ENCODE assay signal across 14 cellular contexts in genomic region chr9:89442016-89442415, GRCh38. TPM values are rescaled to one million over a fixed set of nuclear protein-coding genes. Genes with fewer than 3 reads are reported as not detected.
DNase-seq lines count a peak whose midpoint lies in the region; ATAC-seq and TF ChIP-seq lines count a peak whose summit lies in the region.
"Had no signal": no experiment of that assay in that cellular context is flagged by ENCODE, and none has a peak within 500 bp of the region (broad histone marks: within the 10 kb centered on the region; RNA-seq: fewer than 3 reads in every experiment).

No MANE protein-coding gene starts in this region.

- no peak overlapping the region for H3K4me2 ChIP-seq in IMR-90 (ENCODE audit: low read depth, low read length)

- no peak overlapping the region for H3K56ac ChIP-seq in IMR-90 (ENCODE audit: extremely low read depth, insufficient read depth, low read length)

- H3K9me3 Mint-ChIP-seq in CD4-positive, alpha-beta memory T cell: no peaks in the 10 kb centered on the region
- H3K9me3 Mint-ChIP-seq in activated naive CD8-positive, alpha-beta T cell treated with anti-CD3 and anti-CD28 coated beads, Interleukin-2, amount 50 U/mL, for 24 hours: no peaks in the 10 kb centered on the region

- CTCF ChIA-PET in CD4-positive, alpha-beta memory T cell (lab: Charles Lee; ENCODE audit: partially characterized antibody): interaction anchor here (1.4 to 3.4 kb wide), 2 partner anchors 11 to 107 kb away, joined by 3 to 22 read pairs; no protein-coding TSS in a partner anchor
- CTCF ChIA-PET in IMR-90 (lab: Yijun Ruan, JAX): no interaction called here

- peaks cover 24% of the 10 kb centered on the region for H3K36me3 ChIP-seq in CD4-positive, alpha-beta memory T cell (ENCODE audit: insufficient read depth, low read length)
- H3K36me3 ChIP-seq in IMR-90 (ENCODE audit: control insufficient read depth, insufficient read depth, low read length) (no peaks in the 10 kb centered on the region), prostate gland (no peaks in the 10 kb centered on the region)
- H3K36me3 ChIP-seq: brain microvascular endothelial cell, WERI-Rb-1 had no signal

- no peak for TF ChIP-seq POLR2A in IMR-90 (IDR thresholded peaks at IDR 0.05; ENCODE audit: low read depth, low read length)
- no peak for TF ChIP-seq POLR2A in prostate gland (IDR thresholded peaks at IDR 0.05)

- H2BK15ac ChIP-seq in IMR-90 (ENCODE audit: low read depth, low read length): no peak overlapping the region

- H3K79me1 ChIP-seq in IMR-90 (ENCODE audit: low read depth in 1 of 2, low read length in 2 of 2): no peaks in the 10 kb centered on the region

- intact Hi-C loops in CD4-positive, alpha-beta memory T cell (cut with micrococcal nuclease): no loop called here
- intact Hi-C loops in IMR-90 (cut with micrococcal nuclease): no loop called here
- intact Hi-C loops in prostate gland (cut with DNase I): no loop called here

- no peak overlapping the region; a peak in 1 of 4 replicates for H4K8ac ChIP-seq in IMR-90 (ENCODE audit: low read depth in 2 of 2, low read length in 2 of 2)

- H3K9me3 ChIP-seq in CD4-positive, alpha-beta memory T cell (ENCODE audit: control insufficient read depth in 1 of 2, low read length in 2 of 2): no peaks in the 10 kb centered on the region
- H3K9me3 ChIP-seq in IMR-90 (ENCODE audit: control insufficient read depth, insufficient read depth, low read length): no peaks in the 10 kb centered on the region
- no peaks in the 10 kb centered on the region for H3K9me3 ChIP-seq in prostate gland

- H3K9ac ChIP-seq in IMR-90 (ENCODE audit: low read depth, low read length): no peak overlapping the region

- TF ChIP-seq CTCF in IMR-90 (conservative IDR thresholded peaks at IDR 0.05; ENCODE audit: low read depth, low read length): no peak
- TF ChIP-seq CTCF in prostate gland (IDR thresholded peaks at IDR 0.05): no peak

- BruUV-seq in IMR-90 (replicated peaks; lab: Mats Ljungman, UMichigan): no TSS peak

- peaks cover 3% of the 10 kb centered on the region; the same call in 1 of the 2 replicates for H4K20me1 ChIP-seq in IMR-90 (ENCODE audit: insufficient read depth, low read length)

- H3K4me3 Mint-ChIP-seq in CD4-positive, alpha-beta memory T cell: peak overlapping the region in 4 of 8 donors; percentile 36 to 77 (median 51)
- peak overlapping the region; percentile 24 for H3K4me3 Mint-ChIP-seq in activated naive CD8-positive, alpha-beta T cell treated with anti-CD3 and anti-CD28 coated beads, Interleukin-2, amount 50 U/mL, for 24 hours

- TF ChIP-seq RAD21 in IMR-90 (IDR thresholded peaks at IDR 0.05; ENCODE audit: low read length): no peak

- ATAC-seq in IMR-90 (ENCODE audit: low read depth): no peak
- ATAC-seq in activated naive CD8-positive, alpha-beta T cell treated with anti-CD3 and anti-CD28 coated beads, Interleukin-2, amount 50 U/mL, for 24 hours: no peak
- ATAC-seq in left lobe of liver: no peak

- no peaks in the 10 kb centered on the region for H3K27me3 Mint-ChIP-seq in CD4-positive, alpha-beta memory T cell
- no peaks in the 10 kb centered on the region for H3K27me3 Mint-ChIP-seq in activated naive CD8-positive, alpha-beta T cell treated with anti-CD3 and anti-CD28 coated beads, Interleukin-2, amount 50 U/mL, for 24 hours

- in situ Hi-C loops in IMR-90 (cut with MboI; ENCODE audit: low sequenced_read_pairs): no loop called here
- in situ Hi-C loops in ACHN (cut with HindIII; ENCODE audit: low pct_ligation_motif_present, low pct_unique_long_range_greater_than_20kb, low sequenced_read_pairs): no loop called here

- POLR2A ChIA-PET in CD4-positive, alpha-beta memory T cell (lab: Charles Lee; ENCODE audit: partially characterized antibody): interaction anchor here (0.8 to 7.1 kb wide), 9 partner anchors 7 to 107 kb away, joined by 3 to 52 read pairs (median 11); no protein-coding TSS in a partner anchor
- POLR2A ChIA-PET in IMR-90 (lab: Charles Lee; ENCODE audit: unreplicated experiment): no interaction called here

- no peak overlapping the region for H3K14ac ChIP-seq in IMR-90 (replicated peaks; ENCODE audit: low read depth, low read length)

- DNase-seq in CD4-positive, alpha-beta memory T cell: no peak
- DNase-seq in IMR-90 (no peak), prostate gland (ENCODE audit: low spot score) (no peak), iPS-NIHi7 (ENCODE audit: extremely low spot score) (no peak), ACHN (no peak), left lobe of liver (ENCODE audit: low spot score) (no peak)
- DNase-seq in activated naive CD8-positive, alpha-beta T cell treated with anti-CD3 and anti-CD28 coated beads, Interleukin-2, amount 50 U/mL, for 24 hours: no peak
- DNase-seq: islet precursor cell; NCI-H2029; NCI-H748 treated with DMSO at 0.1 percent for 48 hours; SHP77; stimulated activated CD4-positive, alpha-beta T cell treated with anti-CD3 and anti-CD28 coated beads, Interleukin-2, amount 100 ng/mL, for 24 hours; WERI-Rb-1 had no signal

- H3K18ac ChIP-seq in IMR-90 (ENCODE audit: low read depth, low read length): no peak overlapping the region

- peaks cover 99% of the 10 kb centered on the region for H3K4me1 ChIP-seq in CD4-positive, alpha-beta memory T cell (ENCODE audit: insufficient read depth, low read length)
- H3K4me1 ChIP-seq in IMR-90 (ENCODE audit: control insufficient read depth, insufficient read depth, low read length) (peaks cover 10% of the 10 kb centered on the region; the same call in 1 of the 2 replicates), prostate gland (replicated peaks) (peaks cover 46% of the 10 kb centered on the region)

- H4K91ac ChIP-seq in IMR-90 (ENCODE audit: insufficient read depth, low read depth, low read length): no peak overlapping the region

- H2BK5ac ChIP-seq in IMR-90 (ENCODE audit: low read depth, low read length, poor library complexity, severe bottlenecking): no peak overlapping the region

- H3K36me3 Mint-ChIP-seq in CD4-positive, alpha-beta memory T cell: peaks cover 13 to 70% of the 10 kb centered on the region in 2 donors
- peaks cover 42% of the 10 kb centered on the region for H3K36me3 Mint-ChIP-seq in activated naive CD8-positive, alpha-beta T cell treated with anti-CD3 and anti-CD28 coated beads, Interleukin-2, amount 50 U/mL, for 24 hours (ENCODE audit: low read depth)

- H3K4me3 ChIP-seq in CD4-positive, alpha-beta memory T cell (ENCODE audit: low read length in 2 of 2): no peak overlapping the region
- H3K4me3 ChIP-seq in IMR-90 (ENCODE audit: insufficient read depth, low read depth, low read length) (no peak overlapping the region), prostate gland (no peak overlapping the region)

- H3K4me1 Mint-ChIP-seq in CD4-positive, alpha-beta memory T cell: peaks cover 71 to 95% (median 86%) of the 10 kb centered on the region in 4 donors
- H3K4me1 Mint-ChIP-seq in activated naive CD8-positive, alpha-beta T cell treated with anti-CD3 and anti-CD28 coated beads, Interleukin-2, amount 50 U/mL, for 24 hours: peaks cover 96% of the 10 kb centered on the region

- WGBS in IMR-90 (ENCODE audit: extremely low coverage in 2 of 2, insufficient read length in 1 of 2), 2 experiments: no CpG with 5 or more reads among the region's 8 CpGs
- WGBS in prostate gland: 86% methylated on average over 8 of the region's 8 CpGs

- H2BK20ac ChIP-seq in IMR-90 (ENCODE audit: low read depth, low read length): no peak overlapping the region

- H2BK120ac ChIP-seq in IMR-90 (ENCODE audit: low read depth, low read length): no peak overlapping the region

- H4K5ac ChIP-seq in IMR-90 (ENCODE audit: low read depth, low read length): no peak overlapping the region; the same call in 1 of the 2 replicates

- H2AK5ac ChIP-seq in IMR-90 (ENCODE audit: low read depth, low read length): peak overlapping the region; percentile 59; the same call in 1 of the 2 replicates

- dilution Hi-C loops in IMR-90 (cut with HindIII; ENCODE audit: low sequenced_read_pairs, unreplicated experiment): no loop called here

- H2AK9ac ChIP-seq in IMR-90 (replicated peaks; ENCODE audit: low read depth, low read length, poor library complexity): peak overlapping the region; percentile 28

- H2AFZ ChIP-seq in IMR-90 (replicated peaks; ENCODE audit: low read length, poor library complexity): no peak overlapping the region

- peak overlapping the region; percentile 80 to 94 (median 93) for H3K27ac Mint-ChIP-seq in CD4-positive, alpha-beta memory T cell
- H3K27ac Mint-ChIP-seq in activated naive CD8-positive, alpha-beta T cell treated with anti-CD3 and anti-CD28 coated beads, Interleukin-2, amount 50 U/mL, for 24 hours: peak overlapping the region; percentile 93

- H3K9me1 ChIP-seq in IMR-90 (ENCODE audit: insufficient read depth, low read length): peaks cover 6% of the 10 kb centered on the region; the same call in 1 of the 2 replicates

- H3K4ac ChIP-seq in IMR-90 (ENCODE audit: low read depth, low read length): no peak overlapping the region

- no peaks in the 10 kb centered on the region for H3K27me3 ChIP-seq in CD4-positive, alpha-beta memory T cell (ENCODE audit: insufficient read depth, low read length)
- H3K27me3 ChIP-seq in IMR-90 (ENCODE audit: control insufficient read depth, insufficient read depth, low read length): no peaks in the 10 kb centered on the region
- H3K27me3 ChIP-seq in prostate gland (replicated peaks; ENCODE audit: insufficient read depth): no peaks in the 10 kb centered on the region
- H3K27me3 ChIP-seq: brain microvascular endothelial cell had no signal

- H3K27ac ChIP-seq in CD4-positive, alpha-beta memory T cell (ENCODE audit: low read depth, low read length): peak overlapping the region; percentile 50
- H3K27ac ChIP-seq in IMR-90 (ENCODE audit: insufficient read depth, low read length) (no peak overlapping the region), prostate gland (peak overlapping the region; percentile 59 to 78)
- H3K27ac ChIP-seq: brain microvascular endothelial cell, WERI-Rb-1 had no signal

- H3K23ac ChIP-seq in IMR-90 (ENCODE audit: low read depth, low read length): no peak overlapping the region; the same call in 1 of the 2 replicates

TF ChIP-seq in IMR-90, 13 proteins besides CTCF, POLR2A, EP300 and RAD21 (continues in another document):
- no peak for TF ChIP-seq ELK1 (IDR thresholded peaks at IDR 0.05; ENCODE audit: borderline replicate concordance, low read depth, low read length)

RNA-seq across cellular contexts. Expression of gene SEMA4D, which starts 55.9 kb away (rescaled TPM):
- 100 to 1,000 TPM; 393 to 410 TPM for total RNA-seq in CD4-positive, alpha-beta memory T cell
- polyA plus RNA-seq in CD4-positive, alpha-beta memory T cell: 100 to 1,000 TPM in 1 of 2 donors, 10 to 100 TPM in 1; 49.5 to 166 TPM
- total RNA-seq in IMR-90 (2012; rRNA removed) (0.56 and 0.90 TPM in 2 replicates), prostate gland (10 to 100 TPM; 17.1 to 52.7 TPM), left lobe of liver (3.9 TPM)
- 1.1 and 1.5 TPM in 2 replicates for polyA plus RNA-seq in IMR-90 (2012; rRNA removed)
- polyA plus RNA-seq in IMR-90 (2012; cell fraction: cytosol; rRNA removed): 0.82 and 1.2 TPM in 2 replicates
- 6.2 and 6.8 TPM in 2 replicates for polyA plus RNA-seq in IMR-90 (2012; cell fraction: nucleus; rRNA removed; ENCODE audit: low replicate concordance)

Comparison
In these comparisons a context has a peak if more than half of its experiments do, and no peak if none do; other contexts are left out.
1. RNA of gene SEMA4D, which starts 55.9 kb away (total RNA-seq): 393 to 410 TPM in CD4-positive, alpha-beta memory T cell; 17.1 to 52.7 TPM in prostate gland, 3.9 TPM in left lobe of liver (single experiment) and 0.56 to 0.90 TPM in IMR-90; every median in the first group is over 4 times any median in the second.